8 cellular contexts compared by ENCODE assay signal in genomic region chr11:22192289-22192641, GRCh38. TPM values are rescaled to one million over a fixed set of nuclear protein-coding genes. Genes with fewer than 3 reads are reported as not detected.
DNase-seq lines count a peak whose midpoint lies in the region; ATAC-seq, FAIRE-seq and TF ChIP-seq lines count a peak whose summit lies in the region.

No MANE protein-coding gene starts in this region.

- no peak overlapping the region for H3K27ac Mint-ChIP-seq in activated B cell treated with CpG ODN at 0.5 μM for 24 hours
- H3K27ac Mint-ChIP-seq in immature natural killer cell: no peak overlapping the region
- no peak overlapping the region for H3K27ac Mint-ChIP-seq in stimulated activated memory B cell treated with anti-CD40 and anti-IgM and Interleukin-4, amounts not matched to agents 10 μg/mL and 1 μg/mL and 100 μg/mL, for 72 hours

- H3K36me3 Mint-ChIP-seq in activated B cell treated with CpG ODN at 0.5 μM for 24 hours (ENCODE audit: low read depth) (no peaks in the 10 kb centered on the region), immature natural killer cell (peaks cover 0 to 3% (median 0%) of the 10 kb centered on the region in 3 donors)
- H3K36me3 Mint-ChIP-seq in stimulated activated memory B cell treated with anti-CD40 and anti-IgM and Interleukin-4, amounts not matched to agents 10 μg/mL and 1 μg/mL and 100 μg/mL, for 72 hours: no peaks in the 10 kb centered on the region

- ATAC-seq in activated B cell treated with CpG ODN at 0.5 μM for 24 hours (ENCODE audit: low read depth): no peak
- no peak for ATAC-seq in stimulated activated memory B cell treated with anti-CD40 and anti-IgM and Interleukin-4, amounts not matched to agents 10 μg/mL and 1 μg/mL and 100 μg/mL, for 72 hours

- POLR2A ChIA-PET in activated B cell treated with CpG ODN at 0.5 μM for 24 hours (lab: Charles Lee): no interaction called here

- no peak for FAIRE-seq in H54 (lab: Jason Lieb, UNC)

- H3K9me3 Mint-ChIP-seq in activated B cell treated with CpG ODN at 0.5 μM for 24 hours (no peaks in the 10 kb centered on the region), immature natural killer cell (peaks cover 0 to 9% (median 5%) of the 10 kb centered on the region in 6 donors)
- peaks cover under 1% of the 10 kb centered on the region for H3K9me3 Mint-ChIP-seq in stimulated activated memory B cell treated with anti-CD40 and anti-IgM and Interleukin-4, amounts not matched to agents 10 μg/mL and 1 μg/mL and 100 μg/mL, for 72 hours

- TF ChIP-seq CTCF in GM20000 (IDR thresholded peaks at IDR 0.05; ENCODE audit: extremely low read depth, missing control alignments): peak; percentile 5
- TF ChIP-seq CTCF in activated B cell treated with CpG ODN at 0.5 μM for 24 hours (IDR thresholded peaks at IDR 0.05): no peak

- DNase-seq in AG08396 (ENCODE audit: low spot score) (peak; percentile 12), GM20000 (ENCODE audit: low spot score) (no peak), activated B cell treated with CpG ODN at 0.5 μM for 24 hours (no peak), immature natural killer cell (no peak), activated gamma-delta T cell (lab: John Stamatoyannopoulos, UW) (no peak), H54 (ENCODE audit: insufficient read length, low spot score) (no peak)
- no peak for DNase-seq in activated effector memory CD4-positive, alpha-beta T cell treated with Interleukin-2 at 50 U/mL for 16 hours

- no peak for TF ChIP-seq POLR2A in H54 (IDR thresholded peaks at IDR 0.05; ENCODE audit: low read depth, low read length)

- H3K4me1 Mint-ChIP-seq in activated B cell treated with CpG ODN at 0.5 μM for 24 hours (peaks cover 13% of the 10 kb centered on the region), immature natural killer cell (peaks cover 2 to 11% of the 10 kb centered on the region in 2 donors)
- H3K4me1 Mint-ChIP-seq in stimulated activated memory B cell treated with anti-CD40 and anti-IgM and Interleukin-4, amounts not matched to agents 10 μg/mL and 1 μg/mL and 100 μg/mL, for 72 hours: peaks cover 16% of the 10 kb centered on the region

- CTCF ChIA-PET in activated B cell treated with CpG ODN at 0.5 μM for 24 hours (lab: Charles Lee): no interaction called here

- intact Hi-C loops in activated B cell treated with CpG ODN at 0.5 μM for 24 hours (cut with micrococcal nuclease): no loop called here

- H3K4me3 Mint-ChIP-seq in activated B cell treated with CpG ODN at 0.5 μM for 24 hours (peak overlapping the region; percentile 69), immature natural killer cell (peak overlapping the region; percentile 45 to 81 (median 77))
- peak overlapping the region; percentile 61 for H3K4me3 Mint-ChIP-seq in stimulated activated memory B cell treated with anti-CD40 and anti-IgM and Interleukin-4, amounts not matched to agents 10 μg/mL and 1 μg/mL and 100 μg/mL, for 72 hours

- H3K27me3 Mint-ChIP-seq in activated B cell treated with CpG ODN at 0.5 μM for 24 hours (peaks cover 30% of the 10 kb centered on the region), immature natural killer cell (ENCODE audit: low read depth in 3 of 3) (peaks cover 2 to 13% (median 11%) of the 10 kb centered on the region in 3 donors)
- peaks cover 35% of the 10 kb centered on the region for H3K27me3 Mint-ChIP-seq in stimulated activated memory B cell treated with anti-CD40 and anti-IgM and Interleukin-4, amounts not matched to agents 10 μg/mL and 1 μg/mL and 100 μg/mL, for 72 hours

RNA-seq across cellular contexts. Expression of gene ANO5, which starts 0.6 kb away (rescaled TPM):
- total RNA-seq in activated B cell treated with CpG ODN at 0.5 μM for 24 hours: not detected in 2 replicates
- polyA plus RNA-seq in immature natural killer cell: under 1 TPM in 2 of 3 donors, not detected in 1; 0.07 to 0.09 TPM
